ENCODE assay signal across 13 cellular contexts in the genomic region with DNA sequence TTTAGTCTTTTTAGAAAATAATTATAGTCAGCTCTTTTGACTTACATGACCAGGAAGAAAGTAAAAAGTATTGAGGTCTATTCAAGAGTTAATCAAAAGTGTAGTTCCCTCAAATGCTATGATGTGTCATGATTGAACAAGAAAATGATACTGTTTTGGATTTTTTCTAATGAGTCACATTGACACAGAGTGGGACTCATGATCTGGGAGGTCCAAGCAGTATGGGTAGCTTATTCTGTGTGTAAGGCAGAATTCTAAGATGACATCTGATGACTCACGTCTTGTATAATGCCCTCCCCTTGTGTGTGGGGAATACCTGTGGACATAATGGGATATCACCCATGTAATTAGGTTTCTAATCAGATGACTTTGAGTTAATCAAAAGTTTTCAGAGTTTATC.
DNase-seq lines count a peak whose midpoint lies in the region; ATAC-seq and TF ChIP-seq lines count a peak whose summit lies in the region.
"Had no signal": no experiment of that assay in that cellular context is flagged by ENCODE, and none has a peak within 500 bp of the region (broad histone marks: within the 10 kb centered on the region; RNA-seq: fewer than 3 reads in every experiment).

No MANE protein-coding gene starts in this region.

- H3K36me3 ChIP-seq in BJ (ENCODE audit: control insufficient read depth, insufficient read depth, low read length) = no peaks in the 10 kb centered on the region
- H3K36me3 ChIP-seq in gastrocnemius medialis = no peaks in the 10 kb centered on the region
- H3K36me3 ChIP-seq: adrenal gland, heart left ventricle had no signal

- POLR2A ChIA-PET in BJ (lab: Charles Lee) = no interaction called here

- H3K27me3 ChIP-seq in BJ (ENCODE audit: control insufficient read depth, insufficient read depth, low read length) (no peaks in the 10 kb centered on the region), gastrocnemius medialis (no peaks in the 10 kb centered on the region)
- H3K27me3 ChIP-seq: adrenal gland, heart left ventricle had no signal

- no peak for TF ChIP-seq POLR2A in gastrocnemius medialis (IDR thresholded peaks at IDR 0.05)

- DNase-seq in BJ (ENCODE audit: low read depth) = peak; percentile 13
- DNase-seq in HPDE6-E6E7 (ENCODE audit: extremely low spot score) = peak; percentile 35
- DNase-seq in astrocyte of the spinal cord (ENCODE audit: low read depth, low spot score) = peak; percentile 73
- DNase-seq in kidney glomerular epithelial cell (lab: John Stamatoyannopoulos, UW) = peak; percentile 40
- no peak for DNase-seq in gastrocnemius medialis
- DNase-seq: adrenal gland, heart left ventricle, naive B cell, T-helper 9 cell had no signal

- CTCF ChIA-PET in BJ (lab: Yijun Ruan, JAX) = interaction anchor here (0.6 to 1.2 kb wide), 3 partner anchors 25 to 852 kb away, joined by 3 read pairs; no protein-coding TSS in a partner anchor

- no peaks in the 10 kb centered on the region for H3K4me1 ChIP-seq in gastrocnemius medialis

- no peaks in the 10 kb centered on the region for H3K9me3 ChIP-seq in gastrocnemius medialis
- H3K9me3 ChIP-seq: adrenal gland, heart left ventricle had no signal

- no peak overlapping the region for H3K4me3 ChIP-seq in BJ (ENCODE audit: low read depth, low read length)
- no peak overlapping the region for H3K4me3 ChIP-seq in astrocyte of the spinal cord (ENCODE audit: low read depth, low read length)
- no peak overlapping the region for H3K4me3 ChIP-seq in gastrocnemius medialis
- H3K4me3 ChIP-seq: adrenal gland, heart left ventricle had no signal

- ATAC-seq in gastrocnemius medialis = no peak
- ATAC-seq in HG02981 (IDR thresholded peaks at IDR 0.05; ENCODE audit: unreplicated experiment) = no peak
- no peak for ATAC-seq in GM19467 (IDR thresholded peaks at IDR 0.05; ENCODE audit: unreplicated experiment)
- ATAC-seq: heart left ventricle, left lobe of liver, Panc1 had no signal

- TF ChIP-seq CTCF in BJ (IDR thresholded peaks at IDR 0.05; ENCODE audit: insufficient read depth, low read depth, low read length) (no peak), astrocyte of the spinal cord (IDR thresholded peaks at IDR 0.05; ENCODE audit: low read depth, low read length) (no peak), gastrocnemius medialis (IDR thresholded peaks at IDR 0.05 in 4 of 5, conservative IDR thresholded peaks at IDR 0.05 in 1 of 5) (no peak)

- in situ Hi-C loops in astrocyte of the spinal cord (cut with HindIII; ENCODE audit: low sequenced_read_pairs) (no loop called here), gastrocnemius medialis (cut with MboI; ENCODE audit: low sequenced_read_pairs in 4 of 4) (no loop called here)

- intact Hi-C loops in gastrocnemius medialis (cut with DNase I; ENCODE audit: low total_unique reads) = no loop called here

- no peak overlapping the region for H3K27ac ChIP-seq in gastrocnemius medialis
- H3K27ac ChIP-seq: adrenal gland, heart left ventricle had no signal

Comparison
In these comparisons a context has a peak if more than half of its experiments do, and no peak if none do; other contexts are left out.
1. DNase-seq: peak in BJ (single experiment), HPDE6-E6E7 (single experiment), astrocyte of the spinal cord (single experiment) and kidney glomerular epithelial cell (single experiment); none in gastrocnemius medialis (0 of 2).